In the genomic region with DNA sequence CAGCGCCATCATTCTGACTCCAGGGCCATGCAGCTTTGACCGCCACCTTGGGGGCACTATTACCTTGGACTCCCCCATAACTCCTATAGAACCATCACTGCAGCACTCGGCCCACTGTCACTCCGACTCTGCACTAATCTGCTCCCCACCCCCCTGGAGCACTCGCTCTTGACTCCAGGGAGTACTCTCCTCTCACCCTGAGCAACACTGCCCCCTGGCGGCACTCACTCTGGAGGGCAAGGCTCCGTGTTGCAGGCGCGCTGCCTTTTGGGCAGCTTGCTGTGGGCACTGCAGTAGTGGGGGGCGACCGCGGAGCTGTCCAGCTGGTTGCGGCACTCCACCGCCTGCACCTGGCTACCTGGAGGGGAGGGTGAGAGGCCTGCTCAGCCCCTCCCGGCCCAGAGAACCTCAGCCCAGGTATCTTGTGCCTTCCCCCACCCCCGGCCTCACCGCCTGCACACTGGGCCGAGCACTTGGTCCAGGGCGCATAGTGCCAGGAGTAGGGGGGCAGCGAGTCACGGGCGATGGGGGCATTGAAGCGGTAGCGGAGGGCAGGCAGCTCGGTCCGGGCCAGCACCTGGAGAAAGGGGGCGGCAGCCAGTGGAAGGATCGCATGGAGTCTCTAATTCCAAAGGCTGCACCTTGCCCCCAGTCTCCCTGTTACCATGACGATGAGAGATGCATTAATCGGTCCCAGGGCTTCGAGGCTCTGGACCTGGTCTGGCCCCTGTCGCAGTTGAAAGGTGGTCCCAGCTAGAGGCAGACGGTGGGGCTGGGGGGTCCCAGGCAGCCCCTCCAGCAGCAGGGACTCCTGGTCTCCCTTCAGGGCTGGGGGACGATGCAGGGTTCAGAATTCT, we compare ENCODE assay signal across 2 cellular contexts.
A peak's percentile ranks its signal among the peaks of the same experiment; 100 is the strongest.
TF ChIP-seq lines count a peak whose summit lies in the region.

No MANE protein-coding gene starts in this region.

TF ChIP-seq in IMR-90, 13 proteins besides CTCF, POLR2A, EP300 and RAD21:
- TF ChIP-seq SMC3 (IDR thresholded peaks at IDR 0.05; ENCODE audit: low read depth, low read length) = peak; percentile 31; the same call in 1 of the 2 replicates
- no peak for TF ChIP-seq MXI1 (IDR thresholded peaks at IDR 0.05; ENCODE audit: borderline replicate concordance, low read depth, low read length)
- no peak for TF ChIP-seq MAFK (IDR thresholded peaks at IDR 0.05; ENCODE audit: low read depth, low read length)
- TF ChIP-seq, protein P1, sequence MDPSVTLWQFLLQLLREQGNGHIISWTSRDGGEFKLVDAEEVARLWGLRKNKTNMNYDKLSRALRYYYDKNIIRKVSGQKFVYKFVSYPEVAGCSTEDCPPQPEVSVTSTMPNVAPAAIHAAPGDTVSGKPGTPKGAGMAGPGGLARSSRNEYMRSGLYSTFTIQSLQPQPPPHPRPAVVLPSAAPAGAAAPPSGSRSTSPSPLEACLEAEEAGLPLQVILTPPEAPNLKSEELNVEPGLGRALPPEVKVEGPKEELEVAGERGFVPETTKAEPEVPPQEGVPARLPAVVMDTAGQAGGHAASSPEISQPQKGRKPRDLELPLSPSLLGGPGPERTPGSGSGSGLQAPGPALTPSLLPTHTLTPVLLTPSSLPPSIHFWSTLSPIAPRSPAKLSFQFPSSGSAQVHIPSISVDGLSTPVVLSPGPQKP (IDR thresholded peaks at IDR 0.05; ENCODE audit: borderline replicate concordance, low read depth, low read length) = no peak
- no peak for TF ChIP-seq MAZ (IDR thresholded peaks at IDR 0.05; ENCODE audit: borderline replicate concordance, low read depth, low read length)
- TF ChIP-seq, protein P2, sequence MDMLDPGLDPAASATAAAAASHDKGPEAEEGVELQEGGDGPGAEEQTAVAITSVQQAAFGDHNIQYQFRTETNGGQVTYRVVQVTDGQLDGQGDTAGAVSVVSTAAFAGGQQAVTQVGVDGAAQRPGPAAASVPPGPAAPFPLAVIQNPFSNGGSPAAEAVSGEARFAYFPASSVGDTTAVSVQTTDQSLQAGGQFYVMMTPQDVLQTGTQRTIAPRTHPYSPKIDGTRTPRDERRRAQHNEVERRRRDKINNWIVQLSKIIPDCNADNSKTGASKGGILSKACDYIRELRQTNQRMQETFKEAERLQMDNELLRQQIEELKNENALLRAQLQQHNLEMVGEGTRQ (IDR thresholded peaks at IDR 0.05; ENCODE audit: low read depth, low read length) = no peak
- TF ChIP-seq CHD1 (IDR thresholded peaks at IDR 0.05; ENCODE audit: low read depth, low read length) = no peak
- no peak for TF ChIP-seq CEBPB (IDR thresholded peaks at IDR 0.05; ENCODE audit: low read depth, low read length)
- no peak for TF ChIP-seq RCOR1 (IDR thresholded peaks at IDR 0.05; ENCODE audit: insufficient replicate concordance, low read length)

TF ChIP-seq in neural cell, 6 proteins besides CTCF, POLR2A, EP300 and RAD21:
- TF ChIP-seq SMC3 (conservative IDR thresholded peaks at IDR 0.05; ENCODE audit: poor library complexity) (no peak), MXI1 (conservative IDR thresholded peaks at IDR 0.05; ENCODE audit: poor library complexity, severe bottlenecking) (no peak), EZH2 (IDR thresholded peaks at IDR 0.05; ENCODE audit: borderline replicate concordance, insufficient read depth, low read length, poor library complexity, severe bottlenecking) (no peak), TAF1 (IDR thresholded peaks at IDR 0.05; ENCODE audit: low read depth) (no peak), REST (IDR thresholded peaks at IDR 0.05; ENCODE audit: borderline replicate concordance) (no peak), POLR2AphosphoS5 (IDR thresholded peaks at IDR 0.05) (no peak)
